ENCODE assay signal across 1 cellular context in the genomic region with DNA sequence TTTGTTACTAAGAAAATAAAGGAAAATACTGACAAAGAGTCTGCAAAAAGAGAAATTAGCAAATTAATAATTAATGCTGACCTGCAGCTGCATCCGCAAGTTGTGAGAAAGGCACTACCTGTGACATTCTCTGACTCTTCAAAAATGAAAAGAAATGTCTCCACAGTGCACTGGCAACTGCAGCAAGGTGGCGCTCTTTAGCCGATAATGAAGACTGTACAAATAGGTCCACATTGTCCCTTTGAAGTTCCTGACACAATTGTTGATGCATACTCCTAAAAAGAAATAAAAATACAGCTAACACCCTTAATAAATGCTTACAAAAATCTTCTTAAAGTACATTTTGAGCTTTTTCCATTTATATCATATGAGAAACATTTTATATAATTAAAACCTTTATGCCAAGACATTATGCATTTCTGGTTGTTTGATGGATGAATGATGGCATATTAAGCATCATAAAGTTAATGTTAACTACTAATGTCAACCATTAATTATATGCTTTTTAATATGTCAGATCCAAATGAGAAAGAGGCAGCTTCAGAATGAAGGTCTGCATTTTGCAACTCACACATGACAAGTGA.
TF ChIP-seq lines count a peak whose summit lies in the region.

No MANE protein-coding gene starts in this region.

TF ChIP-seq in GM12878, 131 proteins besides CTCF, POLR2A, EP300 and RAD21 (continued from another document):
- TF ChIP-seq ATF3 (IDR thresholded peaks at IDR 0.05; ENCODE audit: borderline replicate concordance, extremely low read depth, low read depth, low read length) (no peak), ETV6 (conservative IDR thresholded peaks at IDR 0.05 in 1 of 2, IDR thresholded peaks at IDR 0.05 in 1 of 2; ENCODE audit: borderline replicate concordance in 1 of 2, low read depth in 1 of 2) (no peak)
- TF ChIP-seq, protein P1, sequence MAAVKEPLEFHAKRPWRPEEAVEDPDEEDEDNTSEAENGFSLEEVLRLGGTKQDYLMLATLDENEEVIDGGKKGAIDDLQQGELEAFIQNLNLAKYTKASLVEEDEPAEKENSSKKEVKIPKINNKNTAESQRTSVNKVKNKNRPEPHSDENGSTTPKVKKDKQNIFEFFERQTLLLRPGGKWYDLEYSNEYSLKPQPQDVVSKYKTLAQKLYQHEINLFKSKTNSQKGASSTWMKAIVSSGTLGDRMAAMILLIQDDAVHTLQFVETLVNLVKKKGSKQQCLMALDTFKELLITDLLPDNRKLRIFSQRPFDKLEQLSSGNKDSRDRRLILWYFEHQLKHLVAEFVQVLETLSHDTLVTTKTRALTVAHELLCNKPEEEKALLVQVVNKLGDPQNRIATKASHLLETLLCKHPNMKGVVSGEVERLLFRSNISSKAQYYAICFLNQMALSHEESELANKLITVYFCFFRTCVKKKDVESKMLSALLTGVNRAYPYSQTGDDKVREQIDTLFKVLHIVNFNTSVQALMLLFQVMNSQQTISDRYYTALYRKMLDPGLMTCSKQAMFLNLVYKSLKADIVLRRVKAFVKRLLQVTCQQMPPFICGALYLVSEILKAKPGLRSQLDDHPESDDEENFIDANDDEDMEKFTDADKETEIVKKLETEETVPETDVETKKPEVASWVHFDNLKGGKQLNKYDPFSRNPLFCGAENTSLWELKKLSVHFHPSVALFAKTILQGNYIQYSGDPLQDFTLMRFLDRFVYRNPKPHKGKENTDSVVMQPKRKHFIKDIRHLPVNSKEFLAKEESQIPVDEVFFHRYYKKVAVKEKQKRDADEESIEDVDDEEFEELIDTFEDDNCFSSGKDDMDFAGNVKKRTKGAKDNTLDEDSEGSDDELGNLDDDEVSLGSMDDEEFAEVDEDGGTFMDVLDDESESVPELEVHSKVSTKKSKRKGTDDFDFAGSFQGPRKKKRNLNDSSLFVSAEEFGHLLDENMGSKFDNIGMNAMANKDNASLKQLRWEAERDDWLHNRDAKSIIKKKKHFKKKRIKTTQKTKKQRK (IDR thresholded peaks at IDR 0.05; ENCODE audit: low read depth, low read length), result no peak
